ENCODE assay signal across 12 cellular contexts in genomic region chr18:36441426-36441870, GRCh38.
DNase-seq lines count a peak whose midpoint lies in the region; ATAC-seq and TF ChIP-seq lines count a peak whose summit lies in the region.
"Had no signal": no experiment of that assay in that cellular context is flagged by ENCODE, and none has a peak within 500 bp of the region (broad histone marks: within the 10 kb centered on the region; RNA-seq: fewer than 3 reads in every experiment).

No MANE protein-coding gene starts in this region.

- peak overlapping the region; percentile 90 for H2AK5ac ChIP-seq in mesenchymal stem cell (ENCODE audit: low read length, severe bottlenecking)
- H2AK5ac ChIP-seq in H9 (ENCODE audit: insufficient read length, low read length), result no peak overlapping the region

- peaks cover 2% of the 10 kb centered on the region for H3K36me3 Mint-ChIP-seq in chondrocyte (ENCODE audit: low read depth)
- H3K36me3 Mint-ChIP-seq in H9 (ENCODE audit: insufficient read depth in 1 of 3, low read depth in 3 of 3), result peaks cover 0 to 22% (median 15%) of the 10 kb centered on the region in 3 experiments; a peak in 6 of 7 replicates
- no peaks in the 10 kb centered on the region for H3K36me3 Mint-ChIP-seq in activated T-helper 17 cell treated with anti-CD3 and anti-CD28 coated beads, Interleukin-2, amount 50 U/mL, for 72 hours (ENCODE audit: low read depth)
- no peaks in the 10 kb centered on the region for H3K36me3 Mint-ChIP-seq in stimulated activated effector memory CD8-positive, alpha-beta T cell treated with anti-CD3 and anti-CD28 coated beads, Interleukin-12 subunit alpha, Interleukin-12 subunit beta, amount 100 ng/mL, for 72 hours

- H2BK12ac ChIP-seq in mesenchymal stem cell (ENCODE audit: low read length in 2 of 2) (no peak overlapping the region), H9 (ENCODE audit: insufficient read length, low read depth, low read length) (no peak overlapping the region)

- DNase-seq in NCI-H2227 (lab: John Stamatoyannopoulos, UW; ENCODE audit: unreplicated experiment), result peak; percentile 81
- no peak for DNase-seq in chondrocyte (ENCODE audit: low spot score)
- DNase-seq in mesenchymal stem cell, result no peak
- DNase-seq in H9, result no peak
- DNase-seq in stimulated activated effector memory CD8-positive, alpha-beta T cell treated with anti-CD3 and anti-CD28 coated beads, Interleukin-12 subunit alpha, Interleukin-12 subunit beta, amount 100 ng/mL, for 72 hours (ENCODE audit: low spot score in 2 of 2), result no peak
- no peak for DNase-seq in left lobe of liver (ENCODE audit: low spot score)
- DNase-seq: endodermal cell, NCI-H2171 treated with DMSO at 0.1 percent for 48 hours, nephron progenitor cell had no signal

- H3K27me3 ChIP-seq in mesenchymal stem cell (ENCODE audit: control insufficient read depth in 1 of 2, insufficient read depth in 1 of 2, low read length in 2 of 2) (no peaks in the 10 kb centered on the region), H9 (ENCODE audit: insufficient read depth, low read length) (no peaks in the 10 kb centered on the region)

- H3K4ac ChIP-seq in mesenchymal stem cell (ENCODE audit: low read depth in 1 of 2, low read length in 2 of 2), result no peak overlapping the region
- no peak overlapping the region for H3K4ac ChIP-seq in H9 (ENCODE audit: low read depth, low read length)

- TF ChIP-seq CTCF in chondrocyte (IDR thresholded peaks at IDR 0.05) (peak; percentile 8), H9 (conservative IDR thresholded peaks at IDR 0.05) (no peak)

- H3K27me3 Mint-ChIP-seq in chondrocyte (ENCODE audit: low read depth) (no peaks in the 10 kb centered on the region), H9 (ENCODE audit: low read depth) (no peaks in the 10 kb centered on the region)
- H3K27me3 Mint-ChIP-seq in activated T-helper 17 cell treated with anti-CD3 and anti-CD28 coated beads, Interleukin-2, amount 50 U/mL, for 72 hours, result peaks cover 39% of the 10 kb centered on the region

- H3K9ac ChIP-seq in mesenchymal stem cell (ENCODE audit: low read length) (peak overlapping the region; percentile 74), H9 (ENCODE audit: extremely low read depth, insufficient read length, low read length) (no peak overlapping the region)

- H3K4me3 Mint-ChIP-seq in chondrocyte (ENCODE audit: unreplicated experiment), result peak overlapping the region; percentile 43
- H3K4me3 Mint-ChIP-seq in H9, result no peak overlapping the region
- H3K4me3 Mint-ChIP-seq in activated T-helper 17 cell treated with anti-CD3 and anti-CD28 coated beads, Interleukin-2, amount 50 U/mL, for 72 hours, result no peak overlapping the region
- no peak overlapping the region for H3K4me3 Mint-ChIP-seq in stimulated activated effector memory CD8-positive, alpha-beta T cell treated with anti-CD3 and anti-CD28 coated beads, Interleukin-12 subunit alpha, Interleukin-12 subunit beta, amount 100 ng/mL, for 72 hours
- H3K4me3 Mint-ChIP-seq: endodermal cell, nephron progenitor cell had no signal

- no peak overlapping the region for H4K91ac ChIP-seq in mesenchymal stem cell (ENCODE audit: low read length)
- H4K91ac ChIP-seq in H9 (ENCODE audit: insufficient read length, low read depth, low read length), result no peak overlapping the region

- no peak overlapping the region for H3K56ac ChIP-seq in H9 (ENCODE audit: insufficient read length, low read depth, low read length)

- no peak overlapping the region for H2BK15ac ChIP-seq in mesenchymal stem cell (ENCODE audit: low read depth, poor library complexity, severe bottlenecking)
- H2BK15ac ChIP-seq in H9 (ENCODE audit: low read depth, low read length), result no peak overlapping the region

- H3K9me3 ChIP-seq in mesenchymal stem cell (ENCODE audit: control insufficient read depth, low read length) (no peaks in the 10 kb centered on the region), H9 (ENCODE audit: control insufficient read depth, low read depth, low read length) (no peaks in the 10 kb centered on the region)

- H3K9me3 Mint-ChIP-seq in chondrocyte (ENCODE audit: low read depth) (peaks cover 5% of the 10 kb centered on the region), H9 (peaks cover 13 to 17% of the 10 kb centered on the region in 2 experiments)
- H3K9me3 Mint-ChIP-seq in activated T-helper 17 cell treated with anti-CD3 and anti-CD28 coated beads, Interleukin-2, amount 50 U/mL, for 72 hours, result peaks cover 4% of the 10 kb centered on the region
- H3K9me3 Mint-ChIP-seq in stimulated activated effector memory CD8-positive, alpha-beta T cell treated with anti-CD3 and anti-CD28 coated beads, Interleukin-12 subunit alpha, Interleukin-12 subunit beta, amount 100 ng/mL, for 72 hours, result no peaks in the 10 kb centered on the region

- 65% methylated on average over 7 of the region's 7 CpGs for WGBS in mesenchymal stem cell
- no CpG with 5 or more reads among the region's 7 CpGs for WGBS in H9 (ENCODE audit: extremely low coverage, insufficient read length, low lambda C conversion rate)

- H4K5ac ChIP-seq in H9 (ENCODE audit: insufficient read length, low read depth, low read length), result no peak overlapping the region

- peak overlapping the region in 1 of 2 experiments; percentile 41 for H3K4me3 ChIP-seq in mesenchymal stem cell (ENCODE audit: insufficient read depth in 1 of 2, low read depth in 1 of 2, low read length in 2 of 2)
- H3K4me3 ChIP-seq: K562 had no signal

- no peaks in the 10 kb centered on the region for H3K36me3 ChIP-seq in mesenchymal stem cell (ENCODE audit: control insufficient read depth in 1 of 2, insufficient read depth in 2 of 2, low read depth in 1 of 2, low read length in 2 of 2)

- H3K14ac ChIP-seq in mesenchymal stem cell (ENCODE audit: low read length in 2 of 2), result no peak overlapping the region
- H3K14ac ChIP-seq in H9 (ENCODE audit: insufficient read depth, low read length), result no peak overlapping the region

- no peaks in the 10 kb centered on the region for H4K20me1 ChIP-seq in H9 (ENCODE audit: control insufficient read depth, insufficient read depth, insufficient read length)

- no peak overlapping the region for H2AFZ ChIP-seq in mesenchymal stem cell (ENCODE audit: low read depth, low read length)
- no peak overlapping the region for H2AFZ ChIP-seq in H9 (ENCODE audit: low read length)

- H3K4me1 Mint-ChIP-seq in chondrocyte (ENCODE audit: low read depth) (peaks cover 79% of the 10 kb centered on the region), H9 (peaks cover 9 to 23% of the 10 kb centered on the region in 2 experiments)
- no peaks in the 10 kb centered on the region for H3K4me1 Mint-ChIP-seq in activated T-helper 17 cell treated with anti-CD3 and anti-CD28 coated beads, Interleukin-2, amount 50 U/mL, for 72 hours
- H3K4me1 Mint-ChIP-seq in stimulated activated effector memory CD8-positive, alpha-beta T cell treated with anti-CD3 and anti-CD28 coated beads, Interleukin-12 subunit alpha, Interleukin-12 subunit beta, amount 100 ng/mL, for 72 hours, result no peaks in the 10 kb centered on the region
- H3K4me1 Mint-ChIP-seq: endodermal cell had no signal

- H3K23ac ChIP-seq in mesenchymal stem cell (ENCODE audit: low read length in 2 of 2) (no peak overlapping the region), H9 (ENCODE audit: insufficient read length, low read depth, low read length) (no peak overlapping the region)

- H2BK120ac ChIP-seq in mesenchymal stem cell (ENCODE audit: low read depth, low read length), result no peak overlapping the region
- H2BK120ac ChIP-seq in H9 (ENCODE audit: low read depth, low read length, poor library complexity, severe bottlenecking), result no peak overlapping the region

- H2BK20ac ChIP-seq in H9 (ENCODE audit: low read depth, low read length, poor library complexity, severe bottlenecking), result no peak overlapping the region

- H3K27ac ChIP-seq in mesenchymal stem cell (ENCODE audit: low read length, poor library complexity, severe bottlenecking) (peak overlapping the region; percentile 97), temporal lobe (ENCODE audit: low read depth, low read length) (peak overlapping the region; percentile 33), H9 (ENCODE audit: insufficient read length, low read depth, low read length) (no peak overlapping the region)

- H3T11ph ChIP-seq in H9 (ENCODE audit: low read length), result no peak overlapping the region

- H3K79me1 ChIP-seq in mesenchymal stem cell (replicated peaks; ENCODE audit: low read length, poor library complexity, severe bottlenecking), result peaks cover 24% of the 10 kb centered on the region
- no peaks in the 10 kb centered on the region for H3K79me1 ChIP-seq in H9 (ENCODE audit: insufficient read depth, low read depth, low read length, poor library complexity, severe bottlenecking)

- H4K8ac ChIP-seq in mesenchymal stem cell (ENCODE audit: low read length) (no peak overlapping the region), H9 (replicated peaks; ENCODE audit: insufficient read length, low read depth, low read length) (no peak overlapping the region)

- H3K27ac Mint-ChIP-seq in chondrocyte (ENCODE audit: unreplicated experiment), result peak overlapping the region; percentile 88
- H3K27ac Mint-ChIP-seq in H9, result no peak overlapping the region
- no peak overlapping the region for H3K27ac Mint-ChIP-seq in activated T-helper 17 cell treated with anti-CD3 and anti-CD28 coated beads, Interleukin-2, amount 50 U/mL, for 72 hours
- H3K27ac Mint-ChIP-seq in stimulated activated effector memory CD8-positive, alpha-beta T cell treated with anti-CD3 and anti-CD28 coated beads, Interleukin-12 subunit alpha, Interleukin-12 subunit beta, amount 100 ng/mL, for 72 hours, result no peak overlapping the region
- H3K27ac Mint-ChIP-seq: endodermal cell, nephron progenitor cell had no signal

- no peaks in the 10 kb centered on the region for H3K79me2 ChIP-seq in H9 (ENCODE audit: insufficient read depth, low read length)

- ATAC-seq in activated T-helper 17 cell treated with anti-CD3 and anti-CD28 coated beads, Interleukin-2, amount 50 U/mL, for 72 hours (replicated peaks), result no peak
- no peak for ATAC-seq in stimulated activated effector memory CD8-positive, alpha-beta T cell treated with anti-CD3 and anti-CD28 coated beads, Interleukin-12 subunit alpha, Interleukin-12 subunit beta, amount 100 ng/mL, for 72 hours
- ATAC-seq in left lobe of liver, result no peak
- ATAC-seq: K562 had no signal

- H3K23me2 ChIP-seq in H9 (ENCODE audit: insufficient read length, low read depth, low read length, poor library complexity, severe bottlenecking), result no peaks in the 10 kb centered on the region

- H3K4me2 ChIP-seq in mesenchymal stem cell (ENCODE audit: low read length, poor library complexity, severe bottlenecking) (no peak overlapping the region), H9 (ENCODE audit: insufficient read depth, insufficient read length, low read length) (no peak overlapping the region)

- peaks cover 28% of the 10 kb centered on the region for H3K4me1 ChIP-seq in mesenchymal stem cell (ENCODE audit: control insufficient read depth, insufficient read depth, low read depth, low read length)
- H3K4me1 ChIP-seq in H9 (ENCODE audit: insufficient read depth, low read length), result no peaks in the 10 kb centered on the region

- H2BK5ac ChIP-seq in mesenchymal stem cell (ENCODE audit: low read depth, low read length, poor library complexity, severe bottlenecking), result peak overlapping the region; percentile 79
- H2BK5ac ChIP-seq in H9 (ENCODE audit: insufficient read length, low read length), result no peak overlapping the region

- H3K18ac ChIP-seq in mesenchymal stem cell (ENCODE audit: low read depth in 1 of 2, low read length in 2 of 2) (no peak overlapping the region), H9 (ENCODE audit: insufficient read length, low read depth, low read length) (no peak overlapping the region)
